Comparison of ENCODE assay signal across 25 cellular contexts in the genomic region with DNA sequence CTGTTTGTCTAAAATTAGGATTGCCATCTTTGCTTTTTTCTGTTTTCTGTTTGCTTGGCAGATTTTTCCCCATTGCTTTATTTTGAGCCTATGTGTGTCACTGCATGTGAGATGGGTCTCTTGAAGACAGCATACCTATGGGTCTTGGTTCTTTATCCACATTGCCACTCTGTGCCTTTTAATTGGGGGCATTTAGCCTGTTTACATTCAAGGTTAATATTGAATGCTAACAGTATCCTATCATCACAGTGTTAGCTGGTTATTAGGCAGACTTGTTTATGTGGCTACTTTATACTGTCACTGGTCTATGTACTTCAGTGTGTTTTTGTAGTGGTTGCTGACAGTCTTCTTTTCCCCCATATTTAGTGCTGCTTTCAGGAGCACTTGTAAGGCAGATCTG.
"Had no signal": no experiment of that assay in that cellular context is flagged by ENCODE, and none has a peak within 500 bp of the region (broad histone marks: within the 10 kb centered on the region; RNA-seq: fewer than 3 reads in every experiment).

No MANE protein-coding gene starts in this region.

- H3K9me3 ChIP-seq: testis, thyroid gland, upper lobe of right lung, vagina had no signal

- H3K27ac ChIP-seq: stomach, suprapubic skin, testis, thoracic aorta, thyroid gland, tibial artery, tibial nerve, transverse colon, upper lobe of left lung, upper lobe of right lung, uterus, vagina had no signal

- FAIRE-seq: urothelium cell line had no signal

- H3K4me1 ChIP-seq: stomach, suprapubic skin, testis, thyroid gland, tibial artery, tibial nerve, transverse colon, upper lobe of left lung, upper lobe of right lung, vagina had no signal

- H3K27me3 ChIP-seq: stomach, suprapubic skin, testis, thyroid gland, tibial artery, tibial nerve, transverse colon, upper lobe of left lung, upper lobe of right lung, uterus, vagina had no signal

- DNase-seq: stimulated activated CD4-positive, alpha-beta T cell treated with anti-CD3 and anti-CD28 coated beads, Interleukin-2, amount 100 ng/mL, for 48 hours; stimulated activated CD4-positive, alpha-beta T cell treated with anti-CD3 and anti-CD28 coated beads, Interleukin-4, amount 100 ng/mL, for 1 hour; stimulated activated CD4-positive, alpha-beta T cell treated with anti-CD3 and anti-CD28 coated beads, Interleukin-4, amount 100 ng/mL, for 24 hours; stimulated activated CD4-positive, alpha-beta T cell treated with anti-CD3 and anti-CD28 coated beads, Interleukin-4, amount 100 ng/mL, for 4 hours; stimulated activated CD8-positive, alpha-beta memory T cell treated with anti-CD3 and anti-CD28 coated beads, Interleukin-4, amount 100 ng/mL, for 48 hours; stimulated activated naive B cell treated with anti-CD40 and anti-IgM and Interleukin-4, amounts not matched to agents 10 μg/mL and 1 μg/mL and 100 μg/mL, for 72 hours; stimulated activated naive CD4-positive, alpha-beta T cell; stimulated activated naive CD4-positive, alpha-beta T cell treated with Interleukin-2 at 50 U/mL for 16 hours; stimulated activated naive CD8-positive, alpha-beta T cell treated with anti-CD3 and anti-CD28 coated beads, Interleukin-15, amount 100 ng/mL, for 72 hours; stimulated activated naive CD8-positive, alpha-beta T cell treated with anti-CD3 and anti-CD28 coated beads, Interleukin-15, Interleukin-2, amounts not matched to agents 100 U/mL and 50 U/mL, for 24 hours; stomach; substantia nigra; testis; thyroid gland; tibial artery; transverse colon; trophoblast cell; upper lobe of left lung; upper lobe of right lung; uterus had no signal

- H3K4me3 ChIP-seq: stomach, suprapubic skin, testis, thoracic aorta, thyroid gland, tibial artery, tibial nerve, transverse colon, upper lobe of left lung, upper lobe of right lung, uterus, vagina had no signal

- H3K36me3 ChIP-seq: stomach, suprapubic skin, thoracic aorta, thyroid gland, tibial artery, tibial nerve, transverse colon, upper lobe of left lung, upper lobe of right lung, uterus, vagina had no signal
